ENCODE assay signal across 20 cellular contexts in the genomic region with DNA sequence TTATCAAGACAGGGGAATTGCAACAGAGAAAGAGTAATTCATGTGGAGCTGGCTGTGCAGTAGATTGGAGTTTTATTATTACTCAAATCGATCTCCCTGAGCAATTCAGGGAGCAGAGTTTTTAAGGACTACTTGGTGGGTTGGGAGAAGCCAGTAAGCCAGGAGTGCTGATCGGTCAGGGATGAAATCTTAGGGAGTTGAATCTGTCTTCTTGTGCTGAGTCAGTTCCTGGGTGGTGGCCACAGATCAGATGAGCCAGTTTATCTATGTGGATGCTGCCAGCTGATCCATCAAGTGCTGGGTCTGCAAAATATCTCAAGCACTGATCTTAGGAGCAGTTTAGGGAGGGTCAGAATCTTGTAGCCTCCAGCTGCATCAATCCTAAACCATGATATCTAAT.
DNase-seq lines count a peak whose midpoint lies in the region; FAIRE-seq and TF ChIP-seq lines count a peak whose summit lies in the region.
"Had no signal": no experiment of that assay in that cellular context is flagged by ENCODE, and none has a peak within 500 bp of the region (broad histone marks: within the 10 kb centered on the region; RNA-seq: fewer than 3 reads in every experiment).

No MANE protein-coding gene starts in this region.

- DNase-seq in RCC 7860 (ENCODE audit: low spot score): peak; percentile 63
- peak; percentile 5 for DNase-seq in choroid plexus epithelial cell (ENCODE audit: low read depth)
- DNase-seq in iris pigment epithelial cell (ENCODE audit: low read depth): peak; percentile 8
- no peak for DNase-seq in GM19238 (ENCODE audit: insufficient read length, low spot score)
- DNase-seq in OCI-M1 (lab: John Stamatoyannopoulos, UW): no peak
- no peak for DNase-seq in iPS-NIHi11 (ENCODE audit: low spot score)
- DNase-seq in NCI-H345 (lab: John Stamatoyannopoulos, UW): no peak
- DNase-seq: DMS79 treated with DMSO at 0.1 percent for 48 hours, H7, IMR-90, Karpas-422, MG63, NCI-H1092, NCI-H1436 treated with DMSO at 0.1 percent for 48 hours, NCI-H2029 treated with DMSO at 0.1 percent for 48 hours, NCI-H2171, NCI-H446 treated with DMSO at 0.1 percent for 48 hours, Peyer's patch, SHP77 had no signal

- H3K4me3 ChIP-seq in choroid plexus epithelial cell (ENCODE audit: low read depth, low read length): no peak overlapping the region
- H3K4me3 ChIP-seq: MG63, Peyer's patch, SK-N-MC had no signal

- peak; percentile 83 for FAIRE-seq in RCC 7860 (lab: Jason Lieb, UNC)

- TF ChIP-seq CTCF in choroid plexus epithelial cell (conservative IDR thresholded peaks at IDR 0.05; ENCODE audit: low read depth, low read length): no peak

Comparison
In these comparisons a context has a peak if more than half of its experiments do, and no peak if none do; other contexts are left out.
1. DNase-seq: peak in RCC 7860 (single experiment), choroid plexus epithelial cell (single experiment) and iris pigment epithelial cell (single experiment); none in GM19238 (single experiment), OCI-M1 (single experiment), iPS-NIHi11 (single experiment) and NCI-H345 (single experiment).